6 cellular contexts compared by ENCODE assay signal in genomic region chr13:41682001-41682400, GRCh38.
"Had no signal": no experiment of that assay in that cellular context is flagged by ENCODE, and none has a peak within 500 bp of the region (broad histone marks: within the 10 kb centered on the region; RNA-seq: fewer than 3 reads in every experiment).

No MANE protein-coding gene starts in this region.

- H3K27ac ChIP-seq: HL-60 had no signal

- H3K27ac Mint-ChIP-seq: IgD-negative memory B cell had no signal

- H3K4me3 ChIP-seq: K562 had no signal

- H3K4me1 Mint-ChIP-seq: IgD-negative memory B cell had no signal

- DNase-seq: IMR-90 had no signal

- ATAC-seq: HepG2, K562 had no signal

- H3K9me3 Mint-ChIP-seq: IgD-negative memory B cell had no signal

- FAIRE-seq: HepG2, HTR-8/SVneo, K562 had no signal

- H3K27me3 Mint-ChIP-seq: IgD-negative memory B cell had no signal

- H3K4me3 Mint-ChIP-seq: IgD-negative memory B cell had no signal
